ENCODE assay signal across 8 cellular contexts in genomic region chr6:154606457-154606856, GRCh38.
DNase-seq lines count a peak whose midpoint lies in the region; ATAC-seq and TF ChIP-seq lines count a peak whose summit lies in the region.

No MANE protein-coding gene starts in this region.

- H3K23ac ChIP-seq in mesendoderm (ENCODE audit: low read length), result no peak overlapping the region

- H3K4me3 ChIP-seq in GM12864 (ENCODE audit: low read depth, low read length), result no peak overlapping the region; the same call in 1 of the 2 replicates
- H3K4me3 ChIP-seq in mesendoderm (ENCODE audit: low read length), result no peak overlapping the region

- no peak overlapping the region for H2AK5ac ChIP-seq in mesendoderm (ENCODE audit: low read length)

- H2BK5ac ChIP-seq in mesendoderm (ENCODE audit: low read length), result no peak overlapping the region

- no peaks in the 10 kb centered on the region for H3K9me3 Mint-ChIP-seq in T-helper 2 cell treated with Interferon-gamma antibody and Interleukin-4, amounts not matched to agents 5 μg/mL and 100 μg/mL, for 36 hours
- no peaks in the 10 kb centered on the region for H3K9me3 Mint-ChIP-seq in stimulated activated naive CD8-positive, alpha-beta T cell treated with anti-CD3 and anti-CD28 coated beads, Interleukin-15, amount 100 ng/mL, for 72 hours

- peak overlapping the region; percentile 44 for H3K4me3 Mint-ChIP-seq in T-helper 2 cell treated with Interferon-gamma antibody and Interleukin-4, amounts not matched to agents 5 μg/mL and 100 μg/mL, for 36 hours
- peak overlapping the region; percentile 59 to 65 for H3K4me3 Mint-ChIP-seq in stimulated activated naive CD8-positive, alpha-beta T cell treated with anti-CD3 and anti-CD28 coated beads, Interleukin-15, amount 100 ng/mL, for 72 hours

- DNase-seq in GM12864 (ENCODE audit: low read depth), result peak; percentile 80
- DNase-seq in T-helper 2 cell treated with Interferon-gamma antibody and Interleukin-4, amounts not matched to agents 5 μg/mL and 100 μg/mL, for 36 hours (ENCODE audit: low spot score), result peak; percentile 92
- DNase-seq in effector CD4-positive, alpha-beta T cell, result peak; percentile 53
- DNase-seq in stimulated activated naive CD8-positive, alpha-beta T cell treated with anti-CD3 and anti-CD28 coated beads, Interleukin-15, amount 100 ng/mL, for 72 hours, result peak; percentile 82 to 93
- DNase-seq in SW 1271 (lab: John Stamatoyannopoulos, UW), result no peak
- DNase-seq in mesendoderm, result no peak
- DNase-seq in HuH-7.5 (ENCODE audit: low spot score), result no peak

- H4K5ac ChIP-seq in mesendoderm (ENCODE audit: low read length), result no peak overlapping the region

- H3K56ac ChIP-seq in mesendoderm (ENCODE audit: low read length), result no peak overlapping the region

- H4K8ac ChIP-seq in mesendoderm (ENCODE audit: low read depth, low read length), result no peak overlapping the region

- no peak overlapping the region for H2BK15ac ChIP-seq in mesendoderm (replicated peaks; ENCODE audit: low read depth)

- no peaks in the 10 kb centered on the region for H3K27me3 ChIP-seq in mesendoderm (ENCODE audit: insufficient read depth, low read length, poor library complexity)

- no peak overlapping the region for H3K27ac ChIP-seq in mesendoderm (ENCODE audit: low read depth, low read length)

- H3K36me3 Mint-ChIP-seq in T-helper 2 cell treated with Interferon-gamma antibody and Interleukin-4, amounts not matched to agents 5 μg/mL and 100 μg/mL, for 36 hours (ENCODE audit: low read depth), result no peaks in the 10 kb centered on the region

- no peaks in the 10 kb centered on the region for H3K4me1 ChIP-seq in mesendoderm (ENCODE audit: control insufficient read depth, low read depth, low read length)

- no peak overlapping the region for H3K4ac ChIP-seq in mesendoderm (ENCODE audit: low read depth, low read length)

- H3K27me3 Mint-ChIP-seq in T-helper 2 cell treated with Interferon-gamma antibody and Interleukin-4, amounts not matched to agents 5 μg/mL and 100 μg/mL, for 36 hours (ENCODE audit: low read depth), result peaks cover 1% of the 10 kb centered on the region
- H3K27me3 Mint-ChIP-seq in stimulated activated naive CD8-positive, alpha-beta T cell treated with anti-CD3 and anti-CD28 coated beads, Interleukin-15, amount 100 ng/mL, for 72 hours, result peaks cover 7% of the 10 kb centered on the region

- H3K4me1 Mint-ChIP-seq in T-helper 2 cell treated with Interferon-gamma antibody and Interleukin-4, amounts not matched to agents 5 μg/mL and 100 μg/mL, for 36 hours (ENCODE audit: low read depth), result peaks cover 17% of the 10 kb centered on the region
- H3K4me1 Mint-ChIP-seq in stimulated activated naive CD8-positive, alpha-beta T cell treated with anti-CD3 and anti-CD28 coated beads, Interleukin-15, amount 100 ng/mL, for 72 hours, result peaks cover 56% of the 10 kb centered on the region

- H3K18ac ChIP-seq in mesendoderm (ENCODE audit: low read length), result no peak overlapping the region

- ATAC-seq in GM21825 (IDR thresholded peaks at IDR 0.05; ENCODE audit: unreplicated experiment), result peak; percentile 74
- peak; percentile 91 for ATAC-seq in stimulated activated naive CD8-positive, alpha-beta T cell treated with anti-CD3 and anti-CD28 coated beads, Interleukin-15, amount 100 ng/mL, for 72 hours

- no peaks in the 10 kb centered on the region for H3K79me1 ChIP-seq in mesendoderm (ENCODE audit: low read length)

- TF ChIP-seq CTCF in GM12864 (IDR thresholded peaks at IDR 0.05; ENCODE audit: low read depth, low read length, missing control alignments), result no peak

- H3K79me2 ChIP-seq in mesendoderm (ENCODE audit: control insufficient read depth, insufficient read depth, low read length), result no peaks in the 10 kb centered on the region

- H3K9ac ChIP-seq in mesendoderm (ENCODE audit: low read length), result no peak overlapping the region

- no peaks in the 10 kb centered on the region for H3K36me3 ChIP-seq in mesendoderm (ENCODE audit: control insufficient read depth, insufficient read depth, low read length)

- H2BK120ac ChIP-seq in mesendoderm (ENCODE audit: low read depth, low read length), result no peak overlapping the region

- no peak overlapping the region for H3K27ac Mint-ChIP-seq in T-helper 2 cell treated with Interferon-gamma antibody and Interleukin-4, amounts not matched to agents 5 μg/mL and 100 μg/mL, for 36 hours
- H3K27ac Mint-ChIP-seq in stimulated activated naive CD8-positive, alpha-beta T cell treated with anti-CD3 and anti-CD28 coated beads, Interleukin-15, amount 100 ng/mL, for 72 hours, result peak overlapping the region; percentile 29 to 88

- no peak overlapping the region for H3K4me2 ChIP-seq in mesendoderm (ENCODE audit: low read length)

- no CpG with 5 or more reads among the region's 9 CpGs for WGBS in mesendoderm (ENCODE audit: extremely low coverage, insufficient coverage, low lambda C conversion rate)

Comparison
In these comparisons a context has a peak if more than half of its experiments do, and no peak if none do; other contexts are left out.
1. DNase-seq: peak in GM12864 (single experiment), T-helper 2 cell treated with Interferon-gamma antibody and Interleukin-4, amounts not matched to agents 5 μg/mL and 100 μg/mL, for 36 hours (single experiment), effector CD4-positive, alpha-beta T cell (single experiment) and stimulated activated naive CD8-positive, alpha-beta T cell treated with anti-CD3 and anti-CD28 coated beads, Interleukin-15, amount 100 ng/mL, for 72 hours (2 of 2); none in SW 1271 (0 of 2), mesendoderm (single experiment) and HuH-7.5 (single experiment).